In the genomic region with DNA sequence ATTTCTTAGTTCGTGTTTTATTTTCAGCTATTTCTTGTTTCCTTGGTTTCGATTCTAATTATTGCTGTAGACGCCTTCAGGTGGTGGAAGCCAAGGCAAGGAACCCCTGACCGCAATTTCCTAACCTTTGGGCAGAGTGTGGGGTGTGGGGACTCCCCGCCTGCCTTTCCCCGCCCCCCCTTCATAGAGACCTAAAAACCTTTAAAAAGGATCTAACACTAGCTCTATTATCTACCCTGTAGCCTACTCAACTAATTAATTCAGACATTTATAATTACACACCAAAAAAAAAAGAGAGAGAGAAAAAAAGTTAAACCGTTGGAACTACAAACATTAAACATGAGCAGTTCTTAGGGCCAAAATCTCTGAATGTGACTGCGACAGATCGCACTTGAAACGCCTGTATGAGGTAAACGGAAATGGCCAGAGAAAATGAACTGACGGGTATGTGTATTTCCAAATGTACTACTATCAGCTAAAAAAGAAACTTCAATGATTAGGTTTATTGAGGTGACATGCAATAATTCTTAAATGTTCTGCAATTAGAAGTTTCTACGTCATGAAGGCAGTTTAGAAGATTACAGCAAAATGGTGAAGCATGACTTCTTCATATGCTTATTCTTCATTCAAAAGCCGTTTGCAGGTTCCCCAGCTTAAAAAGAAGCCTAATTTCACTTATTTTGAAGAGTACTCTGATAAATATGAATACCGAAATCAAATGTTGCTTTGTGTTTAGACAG, we compare ENCODE assay signal across 8 cellular contexts. TPM values are rescaled to one million over a fixed set of nuclear protein-coding genes. Genes with fewer than 3 reads are reported as not detected.
DNase-seq lines count a peak whose midpoint lies in the region; ATAC-seq, FAIRE-seq and TF ChIP-seq lines count a peak whose summit lies in the region.

No MANE protein-coding gene starts in this region.

- FAIRE-seq in urothelium cell line (lab: Jason Lieb, UNC), result no peak

- no peaks in the 10 kb centered on the region for H3K36me3 Mint-ChIP-seq in brain
- H3K36me3 Mint-ChIP-seq in memory B cell, result no peaks in the 10 kb centered on the region

- in situ Hi-C loops in SK-MEL-5 (cut with HindIII; ENCODE audit: low pct_unique_long_range_greater_than_20kb, low sequenced_read_pairs), result no loop called here

- H3K4me3 Mint-ChIP-seq in brain (peak overlapping the region; percentile 77 to 94 (median 85)), memory B cell (peak overlapping the region; percentile 83)

- H3K4me1 Mint-ChIP-seq in brain (peaks cover 35% of the 10 kb centered on the region), memory B cell (peaks cover 28% of the 10 kb centered on the region)

- DNase-seq in SK-MEL-5 (ENCODE audit: low read depth, low spot score) (peak; percentile 20), memory B cell (ENCODE audit: low spot score in 2 of 2) (peak in 1 of 2 donors; percentile 47), NCI-H2107 (lab: John Stamatoyannopoulos, UW) (no peak), urothelium cell line (ENCODE audit: low spot score) (no peak)
- DNase-seq in stimulated activated naive CD4-positive, alpha-beta T cell treated with Interleukin-2 at 50 U/mL for 16 hours (lab: John Stamatoyannopoulos, UW), result peak; percentile 58

- TF ChIP-seq CTCF in brain (conservative IDR thresholded peaks at IDR 0.05), result no peak

- H3K9me3 Mint-ChIP-seq in brain, result no peaks in the 10 kb centered on the region
- no peaks in the 10 kb centered on the region for H3K9me3 Mint-ChIP-seq in memory B cell

- ATAC-seq in GM18870 (IDR thresholded peaks at IDR 0.05; ENCODE audit: unreplicated experiment) (peak; percentile 28), HG02885 (IDR thresholded peaks at IDR 0.05; ENCODE audit: poor library complexity, unreplicated experiment) (peak; percentile 31), memory B cell (ENCODE audit: low read depth) (peak; percentile 64)

- H3K27ac Mint-ChIP-seq in brain, result peak overlapping the region; percentile 45 to 97 (median 93)
- H3K27ac Mint-ChIP-seq in memory B cell, result peak overlapping the region; percentile 97

- H3K27me3 Mint-ChIP-seq in brain (no peaks in the 10 kb centered on the region), memory B cell (no peaks in the 10 kb centered on the region)

RNA-seq across cellular contexts. Expression of a gene that starts 19.0 kb away (rescaled TPM):
- 18.8 and 20.1 TPM in 2 replicates for total RNA-seq in SK-MEL-5 (2014; rRNA removed; shearing (Covaris generic))
- 5.3 and 6.4 TPM in 2 replicates for polyA plus RNA-seq in SK-MEL-5 (2015; cell fraction: cytosol; rRNA removed)
- polyA plus RNA-seq in SK-MEL-5 (2015; cell fraction: nucleus; rRNA removed), result 5.1 and 5.9 TPM in 2 replicates
- 1.8 TPM for polyA plus RNA-seq in brain (ENCODE audit: insufficient read depth, low read depth, low replicate concordance)

Comparison
In these comparisons a context has a peak if more than half of its experiments do, and no peak if none do; other contexts are left out.
1. DNase-seq: peak in SK-MEL-5 (single experiment) and stimulated activated naive CD4-positive, alpha-beta T cell treated with Interleukin-2 at 50 U/mL for 16 hours (single experiment); none in NCI-H2107 (single experiment) and urothelium cell line (single experiment).
2. Peak in every context shown above with its lines, with median percentiles within 50 percentile points of each other: ATAC-seq.